In the genomic region with DNA sequence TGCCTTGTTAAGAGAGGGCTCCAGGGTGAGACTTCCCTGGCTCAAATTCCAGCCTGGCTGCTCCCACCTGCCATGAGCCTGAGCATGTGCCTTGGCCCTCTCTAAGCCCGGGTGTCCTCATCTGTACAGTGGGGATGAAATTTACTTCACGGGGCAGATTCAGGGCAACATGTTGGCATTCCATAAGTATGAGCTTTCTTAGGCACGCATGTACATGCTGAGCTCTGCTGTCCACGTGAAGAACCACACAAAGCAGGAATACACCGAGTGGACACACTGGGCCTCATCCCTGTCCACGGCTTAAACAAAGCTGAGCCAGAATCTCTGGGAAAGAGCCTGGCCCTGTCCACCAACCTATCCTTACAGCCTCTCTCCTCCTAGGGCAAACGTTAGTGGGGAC, we compare ENCODE assay signal across 25 cellular contexts.
"Had no signal": no experiment of that assay in that cellular context is flagged by ENCODE, and none has a peak within 500 bp of the region (broad histone marks: within the 10 kb centered on the region; RNA-seq: fewer than 3 reads in every experiment).

No MANE protein-coding gene starts in this region.

- H3K9me3 Mint-ChIP-seq: endodermal cell; naive thymus-derived CD8-positive, alpha-beta T cell; stimulated activated naive CD8-positive, alpha-beta T cell treated with anti-CD3 and anti-CD28 coated beads, Interleukin-15, amount 100 ng/mL, for 72 hours had no signal

- DNase-seq: caudate nucleus; cerebellar nuclear complex; dorsolateral prefrontal cortex; effector CD8-positive, alpha-beta T cell; endodermal cell; foreskin melanocyte; left cardiac atrium; left lung; naive thymus-derived CD8-positive, alpha-beta T cell; nephron progenitor cell; occipital lobe; ovary; posterior cingulate gyrus; psoas muscle; right cardiac atrium; sigmoid colon; stimulated activated CD4-positive, alpha-beta T cell treated with anti-CD3 and anti-CD28 coated beads, Interleukin-4, amount 100 ng/mL, for 4 hours; stimulated activated naive CD4-positive, alpha-beta T cell; stimulated activated naive CD8-positive, alpha-beta T cell treated with anti-CD3 and anti-CD28 coated beads, Interleukin-15, amount 100 ng/mL, for 72 hours; thyroid gland had no signal

- ATAC-seq: left cardiac atrium; left lung; naive thymus-derived CD8-positive, alpha-beta T cell; psoas muscle; right cardiac atrium; stimulated activated naive CD8-positive, alpha-beta T cell treated with anti-CD3 and anti-CD28 coated beads, Interleukin-15, amount 100 ng/mL, for 72 hours had no signal

- H3K9me3 ChIP-seq: esophagus muscularis mucosa, left lung, ovary, psoas muscle, sigmoid colon, suprapubic skin, thyroid gland had no signal

- H3K36me3 Mint-ChIP-seq: naive thymus-derived CD8-positive, alpha-beta T cell had no signal

- FAIRE-seq: colon, urothelium cell line had no signal

- H3K27me3 ChIP-seq: dorsolateral prefrontal cortex, esophagus muscularis mucosa, left lung, ovary, sigmoid colon, suprapubic skin, thyroid gland had no signal

- H3K4me1 Mint-ChIP-seq: stimulated activated naive CD8-positive, alpha-beta T cell treated with anti-CD3 and anti-CD28 coated beads, Interleukin-15, amount 100 ng/mL, for 72 hours had no signal

- H3K4me3 ChIP-seq: dorsolateral prefrontal cortex, esophagus muscularis mucosa, left lung, ovary, psoas muscle, sigmoid colon, suprapubic skin, thyroid gland had no signal

- H3K4me1 ChIP-seq: esophagus muscularis mucosa, left lung, psoas muscle, sigmoid colon, suprapubic skin, thyroid gland had no signal

- H3K36me3 ChIP-seq: esophagus muscularis mucosa, left lung, ovary, sigmoid colon, suprapubic skin, thyroid gland had no signal

- H3K4me3 Mint-ChIP-seq: endodermal cell; nephron progenitor cell; stimulated activated naive CD8-positive, alpha-beta T cell treated with anti-CD3 and anti-CD28 coated beads, Interleukin-15, amount 100 ng/mL, for 72 hours; type B pancreatic cell had no signal

- H3K27ac Mint-ChIP-seq: endodermal cell; nephron progenitor cell; stimulated activated naive CD8-positive, alpha-beta T cell treated with anti-CD3 and anti-CD28 coated beads, Interleukin-15, amount 100 ng/mL, for 72 hours; type B pancreatic cell had no signal

- H3K27ac ChIP-seq: dorsolateral prefrontal cortex, esophagus muscularis mucosa, left lung, ovary, psoas muscle, sigmoid colon, suprapubic skin, thyroid gland had no signal

- H3K27me3 Mint-ChIP-seq: naive thymus-derived CD8-positive, alpha-beta T cell; stimulated activated naive CD8-positive, alpha-beta T cell treated with anti-CD3 and anti-CD28 coated beads, Interleukin-15, amount 100 ng/mL, for 72 hours had no signal
